1 cellular context compared by ENCODE assay signal in genomic region chr2:169584005-169584877, GRCh38.
TF ChIP-seq lines count a peak whose summit lies in the region.

TSS of gene PPIG (plus strand) at chr2:169584351. CDS start at chr2:169604042, 19,691 bp downstream.

TF ChIP-seq in K562, 482 proteins besides CTCF, POLR2A, EP300 and RAD21 (continued from another document and continues in another):
- TF ChIP-seq MECOM (CRISPR knock-in tag; IDR thresholded peaks at IDR 0.05): 0 out of 2 replicates have a peak, but pooled peaks have one; percentile 31
- TF ChIP-seq SP2 (IDR thresholded peaks at IDR 0.05; ENCODE audit: extremely low read depth, low read depth, low read length, poor library complexity, severe bottlenecking): no peak
- peak; percentile 30; the same call in 1 of the 2 replicates for TF ChIP-seq HMGXB4 (CRISPR knock-in tag; IDR thresholded peaks at IDR 0.05)
- no peak for TF ChIP-seq ZNF584 (CRISPR knock-in tag; IDR thresholded peaks at IDR 0.05; ENCODE audit: low read depth)
- no peak for TF ChIP-seq SMAD3 (CRISPR knock-in tag; conservative IDR thresholded peaks at IDR 0.05)
- TF ChIP-seq KHSRP (IDR thresholded peaks at IDR 0.05): peak; percentile 88
- TF ChIP-seq BRF1 (IDR thresholded peaks at IDR 0.05; ENCODE audit: borderline replicate concordance, extremely low read depth, insufficient read length): no peak
- TF ChIP-seq STAG1 (CRISPR knock-in tag; IDR thresholded peaks at IDR 0.05; ENCODE audit: borderline replicate concordance): no peak
- TF ChIP-seq ZNF644 (tag; IDR thresholded peaks at IDR 0.05; ENCODE audit: low read depth): no peak; the same call in 1 of the 2 replicates
- TF ChIP-seq ZBTB8A (IDR thresholded peaks at IDR 0.05; ENCODE audit: partially characterized antibody): peak; percentile 54
- no peak for TF ChIP-seq ZNF212 (CRISPR knock-in tag; IDR thresholded peaks at IDR 0.05)
- peak; percentile 39; the same call in 1 of the 2 replicates for TF ChIP-seq DMBX1 (CRISPR knock-in tag; IDR thresholded peaks at IDR 0.05; ENCODE audit: borderline replicate concordance)
- TF ChIP-seq, protein P1, sequence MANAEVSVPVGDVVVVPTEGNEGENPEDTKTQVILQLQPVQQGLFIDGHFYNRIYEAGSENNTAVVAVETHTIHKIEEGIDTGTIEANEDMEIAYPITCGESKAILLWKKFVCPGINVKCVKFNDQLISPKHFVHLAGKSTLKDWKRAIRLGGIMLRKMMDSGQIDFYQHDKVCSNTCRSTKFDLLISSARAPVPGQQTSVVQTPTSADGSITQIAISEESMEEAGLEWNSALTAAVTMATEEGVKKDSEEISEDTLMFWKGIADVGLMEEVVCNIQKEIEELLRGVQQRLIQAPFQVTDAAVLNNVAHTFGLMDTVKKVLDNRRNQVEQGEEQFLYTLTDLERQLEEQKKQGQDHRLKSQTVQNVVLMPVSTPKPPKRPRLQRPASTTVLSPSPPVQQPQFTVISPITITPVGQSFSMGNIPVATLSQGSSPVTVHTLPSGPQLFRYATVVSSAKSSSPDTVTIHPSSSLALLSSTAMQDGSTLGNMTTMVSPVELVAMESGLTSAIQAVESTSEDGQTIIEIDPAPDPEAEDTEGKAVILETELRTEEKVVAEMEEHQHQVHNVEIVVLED (CRISPR knock-in tag; IDR thresholded peaks at IDR 0.05): peak; percentile 90
- TF ChIP-seq, protein P2, sequence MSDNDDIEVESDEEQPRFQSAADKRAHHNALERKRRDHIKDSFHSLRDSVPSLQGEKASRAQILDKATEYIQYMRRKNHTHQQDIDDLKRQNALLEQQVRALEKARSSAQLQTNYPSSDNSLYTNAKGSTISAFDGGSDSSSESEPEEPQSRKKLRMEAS (CRISPR knock-in tag; IDR thresholded peaks at IDR 0.05): peak; percentile 79
- no peak for TF ChIP-seq ZNF699 (CRISPR knock-in tag; IDR thresholded peaks at IDR 0.05; ENCODE audit: insufficient replicate concordance)
- TF ChIP-seq, protein P3, sequence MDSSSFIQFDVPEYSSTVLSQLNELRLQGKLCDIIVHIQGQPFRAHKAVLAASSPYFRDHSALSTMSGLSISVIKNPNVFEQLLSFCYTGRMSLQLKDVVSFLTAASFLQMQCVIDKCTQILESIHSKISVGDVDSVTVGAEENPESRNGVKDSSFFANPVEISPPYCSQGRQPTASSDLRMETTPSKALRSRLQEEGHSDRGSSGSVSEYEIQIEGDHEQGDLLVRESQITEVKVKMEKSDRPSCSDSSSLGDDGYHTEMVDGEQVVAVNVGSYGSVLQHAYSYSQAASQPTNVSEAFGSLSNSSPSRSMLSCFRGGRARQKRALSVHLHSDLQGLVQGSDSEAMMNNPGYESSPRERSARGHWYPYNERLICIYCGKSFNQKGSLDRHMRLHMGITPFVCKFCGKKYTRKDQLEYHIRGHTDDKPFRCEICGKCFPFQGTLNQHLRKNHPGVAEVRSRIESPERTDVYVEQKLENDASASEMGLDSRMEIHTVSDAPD (CRISPR knock-in tag; IDR thresholded peaks at IDR 0.05): no peak
- 0 out of 2 replicates have a peak, but pooled peaks have one; percentile 22 for TF ChIP-seq ZNF696 (CRISPR knock-in tag; conservative IDR thresholded peaks at IDR 0.05)
- peak; percentile 96; the same call in 1 of the 2 replicates for TF ChIP-seq MTA3 (IDR thresholded peaks at IDR 0.05; ENCODE audit: borderline replicate concordance)
- no peak for TF ChIP-seq SFPQ (IDR thresholded peaks at IDR 0.05; ENCODE audit: low read depth, low read length)
- no peak; the same call in 1 of the 2 replicates for TF ChIP-seq SREBF1 (IDR thresholded peaks at IDR 0.05; ENCODE audit: borderline replicate concordance, low read depth, low read length)
- TF ChIP-seq POLR2B (IDR thresholded peaks at IDR 0.05; ENCODE audit: low read depth, partially characterized antibody): peak; percentile 74
- TF ChIP-seq SAFB (IDR thresholded peaks at IDR 0.05; ENCODE audit: borderline replicate concordance, low read depth, low read length): no peak
- TF ChIP-seq PCBP2 (IDR thresholded peaks at IDR 0.05; ENCODE audit: low read depth, low read length, poor library complexity, severe bottlenecking): no peak
- no peak for TF ChIP-seq MCM7 (IDR thresholded peaks at IDR 0.05)
- TF ChIP-seq ZNF347 (CRISPR knock-in tag; IDR thresholded peaks at IDR 0.05; ENCODE audit: low read depth): no peak
- TF ChIP-seq GATA2 (CRISPR knock-in tag; IDR thresholded peaks at IDR 0.05): no peak
- no peak for TF ChIP-seq CHD1 (IDR thresholded peaks at IDR 0.05; ENCODE audit: low read length)
- TF ChIP-seq NR2C2 (CRISPR knock-in tag; IDR thresholded peaks at IDR 0.05): peak; percentile 70; the same call in 1 of the 2 replicates
- peak; percentile 82 for TF ChIP-seq NR2C2 (tag; IDR thresholded peaks at IDR 0.05)
- TF ChIP-seq PURB (CRISPR knock-in tag; IDR thresholded peaks at IDR 0.05; ENCODE audit: low read depth): no peak
- TF ChIP-seq HNRNPLL (IDR thresholded peaks at IDR 0.05; ENCODE audit: low read depth, low read length, poor library complexity, severe bottlenecking): peak; percentile 56
- TF ChIP-seq EWSR1 (IDR thresholded peaks at IDR 0.05; ENCODE audit: borderline replicate concordance, low read depth, partially characterized antibody): no peak
- TF ChIP-seq CC2D1A (IDR thresholded peaks at IDR 0.05): peak; percentile 98
- TF ChIP-seq, protein P4, sequence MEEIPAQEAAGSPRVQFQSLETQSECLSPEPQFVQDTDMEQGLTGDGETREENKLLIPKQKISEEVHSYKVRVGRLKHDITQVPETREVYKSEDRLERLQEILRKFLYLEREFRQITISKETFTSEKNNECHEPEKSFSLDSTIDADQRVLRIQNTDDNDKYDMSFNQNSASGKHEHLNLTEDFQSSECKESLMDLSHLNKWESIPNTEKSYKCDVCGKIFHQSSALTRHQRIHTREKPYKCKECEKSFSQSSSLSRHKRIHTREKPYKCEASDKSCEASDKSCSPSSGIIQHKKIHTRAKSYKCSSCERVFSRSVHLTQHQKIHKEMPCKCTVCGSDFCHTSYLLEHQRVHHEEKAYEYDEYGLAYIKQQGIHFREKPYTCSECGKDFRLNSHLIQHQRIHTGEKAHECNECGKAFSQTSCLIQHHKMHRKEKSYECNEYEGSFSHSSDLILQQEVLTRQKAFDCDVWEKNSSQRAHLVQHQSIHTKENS (CRISPR knock-in tag; IDR thresholded peaks at IDR 0.05): no peak
- no peak for TF ChIP-seq HNRNPUL1 (IDR thresholded peaks at IDR 0.05; ENCODE audit: low read length)
- no peak for TF ChIP-seq ARID2 (IDR thresholded peaks at IDR 0.05)
- no peak for TF ChIP-seq SREBF2 (CRISPR knock-in tag; IDR thresholded peaks at IDR 0.05)
- peak; percentile 42; the same call in 1 of the 2 replicates for TF ChIP-seq ZNF384 (IDR thresholded peaks at IDR 0.05; ENCODE audit: low read depth, low read length)
- no peak for TF ChIP-seq ELK1 (CRISPR knock-in tag; IDR thresholded peaks at IDR 0.05)
- 0 out of 2 replicates have a peak, but pooled peaks have one; percentile 16 for TF ChIP-seq PHB2 (IDR thresholded peaks at IDR 0.05; ENCODE audit: low read depth)
- TF ChIP-seq ETV1 (tag; conservative IDR thresholded peaks at IDR 0.05; ENCODE audit: low read depth): peak; percentile 95
- peak; percentile 96 for TF ChIP-seq SP1 (CRISPR knock-in tag; IDR thresholded peaks at IDR 0.05)
- peak; percentile 95 for TF ChIP-seq ZNF511 (CRISPR knock-in tag; IDR thresholded peaks at IDR 0.05)
- no peak for TF ChIP-seq SRSF9 (IDR thresholded peaks at IDR 0.05; ENCODE audit: borderline replicate concordance, low read depth, low read length)
- no peak for TF ChIP-seq GTF3C2 (IDR thresholded peaks at IDR 0.05; ENCODE audit: borderline replicate concordance, extremely low read depth, insufficient read length)
- TF ChIP-seq NONO (IDR thresholded peaks at IDR 0.05; ENCODE audit: low read depth in 2 of 2, low read length in 1 of 2): no peak
- TF ChIP-seq SIN3B (IDR thresholded peaks at IDR 0.05; ENCODE audit: low read depth): peak; percentile 93
- peak; percentile 18; the same call in 1 of the 2 replicates for TF ChIP-seq ZNF24 (IDR thresholded peaks at IDR 0.05)
- peak; percentile 100 for TF ChIP-seq CREM (IDR thresholded peaks at IDR 0.05; ENCODE audit: low read depth)
- no peak for TF ChIP-seq ARHGAP35 (IDR thresholded peaks at IDR 0.05; ENCODE audit: partially characterized antibody)
- peak; percentile 12; the same call in 1 of the 2 replicates for TF ChIP-seq ZBTB17 (CRISPR knock-in tag; IDR thresholded peaks at IDR 0.05)
- no peak for TF ChIP-seq PYGO2 (tag; IDR thresholded peaks at IDR 0.05)
- no peak for TF ChIP-seq SNRNP70 (optimal IDR thresholded peaks at IDR 0.05; ENCODE audit: low read depth, low read length)
- no peak for TF ChIP-seq DLX4 (CRISPR knock-in tag; IDR thresholded peaks at IDR 0.05)
- peak; percentile 94 for TF ChIP-seq KLF1 (tag; IDR thresholded peaks at IDR 0.05)
